In genomic region chr10:68331455-68332258, GRCh38 we compare ENCODE assay signal across 1 cellular context.
A peak's percentile ranks its signal among the peaks of the same experiment; 100 is the strongest.
TF ChIP-seq lines count a peak whose summit lies in the region.

Gene HNRNPH3, plus strand, starts transcription at chr10:68332064. Its CDS starts 5,158 bp downstream, at chr10:68337222.

TF ChIP-seq in HepG2, 621 proteins besides CTCF, POLR2A, EP300 and RAD21 (continued from another document and continues in another):
- TF ChIP-seq YEATS4 (CRISPR knock-in tag; IDR thresholded peaks at IDR 0.05; ENCODE audit: borderline replicate concordance), result peak; percentile 88
- TF ChIP-seq ZNF75D (CRISPR knock-in tag; IDR thresholded peaks at IDR 0.05; ENCODE audit: borderline replicate concordance), result no peak
- TF ChIP-seq NFIC (IDR thresholded peaks at IDR 0.05; ENCODE audit: low read length), result no peak; the same call in 1 of the 2 replicates
- TF ChIP-seq PHF21A (CRISPR knock-in tag; IDR thresholded peaks at IDR 0.05), result no peak
- TF ChIP-seq KDM5A (IDR thresholded peaks at IDR 0.05; ENCODE audit: borderline replicate concordance, low read length), result 0 out of 2 replicates have a peak, but pooled peaks have one; percentile 47
- no peak; the same call in none of the 2 replicates for TF ChIP-seq MTERF4 (CRISPR knock-in tag; IDR thresholded peaks at IDR 0.05)
- TF ChIP-seq ZUFSP (CRISPR knock-in tag; IDR thresholded peaks at IDR 0.05; ENCODE audit: borderline replicate concordance), result no peak
- peak; percentile 27; the same call in 1 of the 2 replicates for TF ChIP-seq NFE2L1 (CRISPR knock-in tag; IDR thresholded peaks at IDR 0.05; ENCODE audit: borderline replicate concordance)
- TF ChIP-seq ATF5 (CRISPR knock-in tag; IDR thresholded peaks at IDR 0.05; ENCODE audit: low read depth), result peak; percentile 82; the same call in 1 of the 2 replicates
- TF ChIP-seq ZNF160 (CRISPR knock-in tag; IDR thresholded peaks at IDR 0.05), result peak; percentile 49; the same call in 1 of the 2 replicates
- TF ChIP-seq ZNF3 (CRISPR knock-in tag; IDR thresholded peaks at IDR 0.05), result no peak; the same call in 1 of the 2 replicates
- no peak; the same call in 1 of the 2 replicates for TF ChIP-seq ZSCAN25 (CRISPR knock-in tag; IDR thresholded peaks at IDR 0.05)
- TF ChIP-seq PHF20 (CRISPR knock-in tag; IDR thresholded peaks at IDR 0.05), result no peak; the same call in 1 of the 2 replicates
- no peak; the same call in 1 of the 2 replicates for TF ChIP-seq SAFB2 (CRISPR knock-in tag; IDR thresholded peaks at IDR 0.05; ENCODE audit: borderline replicate concordance, low read depth)
- no peak for TF ChIP-seq FOSL1 (CRISPR knock-in tag; IDR thresholded peaks at IDR 0.05; ENCODE audit: borderline replicate concordance)
- peak; percentile 86 for TF ChIP-seq ZNF501 (CRISPR knock-in tag; IDR thresholded peaks at IDR 0.05)
- no peak for TF ChIP-seq SOX6 (IDR thresholded peaks at IDR 0.05)
- peak; percentile 68 for TF ChIP-seq SOX6 (CRISPR knock-in tag; IDR thresholded peaks at IDR 0.05)
- TF ChIP-seq IKZF4 (CRISPR knock-in tag; IDR thresholded peaks at IDR 0.05; ENCODE audit: borderline replicate concordance, low read depth, not compliant biosample characterization), result peak; percentile 69
- TF ChIP-seq STAT6 (CRISPR knock-in tag; IDR thresholded peaks at IDR 0.05; ENCODE audit: borderline replicate concordance), result 0 out of 2 replicates have a peak, but pooled peaks have one; percentile 72
- TF ChIP-seq, protein P1, sequence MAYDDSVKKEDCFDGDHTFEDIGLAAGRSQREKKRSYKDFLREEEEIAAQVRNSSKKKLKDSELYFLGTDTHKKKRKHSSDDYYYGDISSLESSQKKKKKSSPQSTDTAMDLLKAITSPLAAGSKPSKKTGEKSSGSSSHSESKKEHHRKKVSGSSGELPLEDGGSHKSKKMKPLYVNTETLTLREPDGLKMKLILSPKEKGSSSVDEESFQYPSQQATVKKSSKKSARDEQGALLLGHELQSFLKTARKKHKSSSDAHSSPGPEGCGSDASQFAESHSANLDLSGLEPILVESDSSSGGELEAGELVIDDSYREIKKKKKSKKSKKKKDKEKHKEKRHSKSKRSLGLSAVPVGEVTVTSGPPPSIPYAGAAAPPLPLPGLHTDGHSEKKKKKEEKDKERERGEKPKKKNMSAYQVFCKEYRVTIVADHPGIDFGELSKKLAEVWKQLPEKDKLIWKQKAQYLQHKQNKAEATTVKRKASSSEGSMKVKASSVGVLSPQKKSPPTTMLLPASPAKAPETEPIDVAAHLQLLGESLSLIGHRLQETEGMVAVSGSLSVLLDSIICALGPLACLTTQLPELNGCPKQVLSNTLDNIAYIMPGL (CRISPR knock-in tag; IDR thresholded peaks at IDR 0.05; ENCODE audit: borderline replicate concordance in 1 of 2, low read depth in 1 of 2), result peak; percentile 66 to 84; a peak in 3 of 4 replicates
- TF ChIP-seq, protein P2, sequence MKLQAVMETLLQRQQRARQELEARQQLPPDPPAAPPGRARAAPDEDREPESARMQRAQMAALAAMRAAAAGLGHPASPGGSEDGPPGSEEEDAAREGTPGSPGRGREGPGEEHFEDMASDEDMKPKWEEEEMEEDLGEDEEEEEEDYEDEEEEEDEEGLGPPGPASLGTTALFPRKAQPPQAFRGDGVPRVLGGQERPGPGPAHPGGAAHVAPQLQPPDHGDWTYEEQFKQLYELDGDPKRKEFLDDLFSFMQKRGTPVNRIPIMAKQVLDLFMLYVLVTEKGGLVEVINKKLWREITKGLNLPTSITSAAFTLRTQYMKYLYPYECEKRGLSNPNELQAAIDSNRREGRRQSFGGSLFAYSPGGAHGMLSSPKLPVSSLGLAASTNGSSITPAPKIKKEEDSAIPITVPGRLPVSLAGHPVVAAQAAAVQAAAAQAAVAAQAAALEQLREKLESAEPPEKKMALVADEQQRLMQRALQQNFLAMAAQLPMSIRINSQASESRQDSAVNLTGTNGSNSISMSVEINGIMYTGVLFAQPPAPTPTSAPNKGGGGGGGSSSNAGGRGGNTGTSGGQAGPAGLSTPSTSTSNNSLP (IDR thresholded peaks at IDR 0.05; ENCODE audit: low read depth, low read length), result no peak
- TF ChIP-seq XRCC5 (optimal IDR thresholded peaks at IDR 0.05; ENCODE audit: low read length), result no peak
- no peak for TF ChIP-seq NR2F1 (CRISPR knock-in tag; IDR thresholded peaks at IDR 0.05)
- TF ChIP-seq ZMYM2 (CRISPR knock-in tag; IDR thresholded peaks at IDR 0.05), result peak; percentile 84
- TF ChIP-seq ZBTB21 (CRISPR knock-in tag; IDR thresholded peaks at IDR 0.05), result no peak
- peak; percentile 73; the same call in 1 of the 2 replicates for TF ChIP-seq RARG (CRISPR knock-in tag; IDR thresholded peaks at IDR 0.05; ENCODE audit: low read depth)
- TF ChIP-seq MZF1 (CRISPR knock-in tag; IDR thresholded peaks at IDR 0.05; ENCODE audit: borderline replicate concordance), result no peak
- peak; percentile 78; the same call in 1 of the 2 replicates for TF ChIP-seq ZNF256 (CRISPR knock-in tag; conservative IDR thresholded peaks at IDR 0.05)
- peak; percentile 72 for TF ChIP-seq ELF3 (CRISPR knock-in tag; IDR thresholded peaks at IDR 0.05)
- peak; percentile 91; the same call in 1 of the 2 replicates for TF ChIP-seq MED13 (CRISPR knock-in tag; IDR thresholded peaks at IDR 0.05)
- no peak for TF ChIP-seq GABPA (IDR thresholded peaks at IDR 0.05; ENCODE audit: low read depth, low read length)
- no peak for TF ChIP-seq GABPA (CRISPR knock-in tag; IDR thresholded peaks at IDR 0.05; ENCODE audit: low read depth)
- TF ChIP-seq EEA1 (CRISPR knock-in tag; IDR thresholded peaks at IDR 0.05; ENCODE audit: borderline replicate concordance), result no peak; the same call in 1 of the 2 replicates
- TF ChIP-seq ETV6 (CRISPR knock-in tag; conservative IDR thresholded peaks at IDR 0.05), result peak; percentile 46; the same call in 1 of the 2 replicates
- TF ChIP-seq ZNF446 (CRISPR knock-in tag; IDR thresholded peaks at IDR 0.05), result 0 out of 2 replicates have a peak, but pooled peaks have one; percentile 34
- peak; percentile 75 for TF ChIP-seq ZBTB2 (CRISPR knock-in tag; IDR thresholded peaks at IDR 0.05; ENCODE audit: low read depth)
- TF ChIP-seq NR1H2 (CRISPR knock-in tag; IDR thresholded peaks at IDR 0.05; ENCODE audit: borderline replicate concordance, low read depth), result no peak; the same call in 1 of the 2 replicates
- TF ChIP-seq ZNF766 (CRISPR knock-in tag; IDR thresholded peaks at IDR 0.05; ENCODE audit: borderline replicate concordance), result peak; percentile 94; the same call in 1 of the 2 replicates
- TF ChIP-seq, protein P3, sequence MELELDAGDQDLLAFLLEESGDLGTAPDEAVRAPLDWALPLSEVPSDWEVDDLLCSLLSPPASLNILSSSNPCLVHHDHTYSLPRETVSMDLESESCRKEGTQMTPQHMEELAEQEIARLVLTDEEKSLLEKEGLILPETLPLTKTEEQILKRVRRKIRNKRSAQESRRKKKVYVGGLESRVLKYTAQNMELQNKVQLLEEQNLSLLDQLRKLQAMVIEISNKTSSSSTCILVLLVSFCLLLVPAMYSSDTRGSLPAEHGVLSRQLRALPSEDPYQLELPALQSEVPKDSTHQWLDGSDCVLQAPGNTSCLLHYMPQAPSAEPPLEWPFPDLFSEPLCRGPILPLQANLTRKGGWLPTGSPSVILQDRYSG (CRISPR knock-in tag; IDR thresholded peaks at IDR 0.05), result no peak
- TF ChIP-seq ZNF674 (CRISPR knock-in tag; IDR thresholded peaks at IDR 0.05; ENCODE audit: low read depth), result peak; percentile 84; the same call in 1 of the 2 replicates
- TF ChIP-seq ELF4 (CRISPR knock-in tag; IDR thresholded peaks at IDR 0.05; ENCODE audit: borderline replicate concordance), result peak; percentile 95
- no peak for TF ChIP-seq SRSF4 (IDR thresholded peaks at IDR 0.05; ENCODE audit: low read depth, low read length, poor library complexity, severe bottlenecking)
- TF ChIP-seq ATRX (CRISPR knock-in tag; IDR thresholded peaks at IDR 0.05; ENCODE audit: borderline replicate concordance), result no peak
- TF ChIP-seq, protein P4, sequence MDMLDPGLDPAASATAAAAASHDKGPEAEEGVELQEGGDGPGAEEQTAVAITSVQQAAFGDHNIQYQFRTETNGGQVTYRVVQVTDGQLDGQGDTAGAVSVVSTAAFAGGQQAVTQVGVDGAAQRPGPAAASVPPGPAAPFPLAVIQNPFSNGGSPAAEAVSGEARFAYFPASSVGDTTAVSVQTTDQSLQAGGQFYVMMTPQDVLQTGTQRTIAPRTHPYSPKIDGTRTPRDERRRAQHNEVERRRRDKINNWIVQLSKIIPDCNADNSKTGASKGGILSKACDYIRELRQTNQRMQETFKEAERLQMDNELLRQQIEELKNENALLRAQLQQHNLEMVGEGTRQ (IDR thresholded peaks at IDR 0.05; ENCODE audit: low read depth, low read length), result no peak
- TF ChIP-seq, protein P4 (CRISPR knock-in tag; IDR thresholded peaks at IDR 0.05; ENCODE audit: borderline replicate concordance), result peak; percentile 82
- TF ChIP-seq NCOA1 (CRISPR knock-in tag; IDR thresholded peaks at IDR 0.05), result no peak
- peak; percentile 59 for TF ChIP-seq ISL2 (CRISPR knock-in tag; IDR thresholded peaks at IDR 0.05)
- TF ChIP-seq, protein P5, sequence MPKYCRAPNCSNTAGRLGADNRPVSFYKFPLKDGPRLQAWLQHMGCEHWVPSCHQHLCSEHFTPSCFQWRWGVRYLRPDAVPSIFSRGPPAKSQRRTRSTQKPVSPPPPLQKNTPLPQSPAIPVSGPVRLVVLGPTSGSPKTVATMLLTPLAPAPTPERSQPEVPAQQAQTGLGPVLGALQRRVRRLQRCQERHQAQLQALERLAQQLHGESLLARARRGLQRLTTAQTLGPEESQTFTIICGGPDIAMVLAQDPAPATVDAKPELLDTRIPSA (CRISPR knock-in tag; IDR thresholded peaks at IDR 0.05; ENCODE audit: borderline replicate concordance), result 0 out of 2 replicates have a peak, but pooled peaks have one; percentile 62
